2 cellular contexts compared by ENCODE assay signal in the genomic region with DNA sequence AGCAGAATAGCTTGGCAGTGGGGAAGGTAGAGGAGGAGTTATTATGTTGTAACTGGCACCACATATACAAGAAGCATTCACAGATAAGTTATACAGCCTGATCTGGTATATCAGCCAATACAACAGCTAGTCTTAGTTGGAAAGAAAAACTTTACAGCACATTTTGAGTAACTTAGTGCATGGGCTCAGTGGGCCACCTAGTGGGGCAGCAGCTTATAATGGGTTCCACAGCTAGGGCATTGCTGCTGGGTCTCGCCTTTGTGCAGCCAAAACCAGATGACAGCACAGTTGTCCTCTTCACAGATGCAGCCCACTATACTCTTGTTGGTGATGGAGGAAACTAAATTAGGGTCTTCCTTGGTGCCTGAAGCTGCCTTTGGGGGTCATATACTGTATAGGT.
TF ChIP-seq lines count a peak whose summit lies in the region.

No MANE protein-coding gene starts in this region.

TF ChIP-seq in Ishikawa, 13 proteins besides CTCF, POLR2A, EP300 and RAD21:
- TF ChIP-seq TAF1 (IDR thresholded peaks at IDR 0.05; ENCODE audit: low read depth) (no peak), EGR1 (IDR thresholded peaks at IDR 0.05) (no peak), TCF12 (IDR thresholded peaks at IDR 0.05; ENCODE audit: low read depth) (no peak), CEBPB (IDR thresholded peaks at IDR 0.05) (no peak)

TF ChIP-seq in K562, 482 proteins besides CTCF, POLR2A, EP300 and RAD21:
- no peak for TF ChIP-seq TAF1 (IDR thresholded peaks at IDR 0.05; ENCODE audit: control insufficient read depth, extremely low read depth, insufficient read depth, low read length, severe bottlenecking)
- no peak for TF ChIP-seq RUNX1 (IDR thresholded peaks at IDR 0.05; ENCODE audit: low read depth)
- TF ChIP-seq, protein P1, sequence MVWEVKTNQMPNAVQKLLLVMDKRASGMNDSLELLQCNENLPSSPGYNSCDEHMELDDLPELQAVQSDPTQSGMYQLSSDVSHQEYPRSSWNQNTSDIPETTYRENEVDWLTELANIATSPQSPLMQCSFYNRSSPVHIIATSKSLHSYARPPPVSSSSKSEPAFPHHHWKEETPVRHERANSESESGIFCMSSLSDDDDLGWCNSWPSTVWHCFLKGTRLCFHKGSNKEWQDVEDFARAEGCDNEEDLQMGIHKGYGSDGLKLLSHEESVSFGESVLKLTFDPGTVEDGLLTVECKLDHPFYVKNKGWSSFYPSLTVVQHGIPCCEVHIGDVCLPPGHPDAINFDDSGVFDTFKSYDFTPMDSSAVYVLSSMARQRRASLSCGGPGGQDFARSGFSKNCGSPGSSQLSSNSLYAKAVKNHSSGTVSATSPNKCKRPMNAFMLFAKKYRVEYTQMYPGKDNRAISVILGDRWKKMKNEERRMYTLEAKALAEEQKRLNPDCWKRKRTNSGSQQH (CRISPR knock-in tag; IDR thresholded peaks at IDR 0.05): no peak
- TF ChIP-seq PCBP1 (IDR thresholded peaks at IDR 0.05; ENCODE audit: low read depth, low read length, poor library complexity, severe bottlenecking): no peak
- no peak for TF ChIP-seq RBM25 (IDR thresholded peaks at IDR 0.05; ENCODE audit: low read depth, low read length, severe bottlenecking)
- TF ChIP-seq ZNF274 (IDR thresholded peaks at IDR 0.05; ENCODE audit: borderline replicate concordance, low read depth, low read length): no peak
- no peak for TF ChIP-seq BCOR (IDR thresholded peaks at IDR 0.05)
- no peak for TF ChIP-seq ZNF592 (IDR thresholded peaks at IDR 0.05)
- TF ChIP-seq ZNF77 (CRISPR knock-in tag; IDR thresholded peaks at IDR 0.05): no peak
- TF ChIP-seq PHF20 (IDR thresholded peaks at IDR 0.05; ENCODE audit: partially characterized antibody): no peak
- TF ChIP-seq TRIM25 (IDR thresholded peaks at IDR 0.05; ENCODE audit: borderline replicate concordance): no peak
- TF ChIP-seq ZBTB34 (CRISPR knock-in tag; IDR thresholded peaks at IDR 0.05): no peak
- TF ChIP-seq NFATC3 (IDR thresholded peaks at IDR 0.05): no peak
- no peak for TF ChIP-seq XRCC4 (IDR thresholded peaks at IDR 0.05; ENCODE audit: extremely low read depth, insufficient read depth, insufficient read length)
